In genomic region chr15:57496946-57497944, GRCh38 we compare ENCODE assay signal across 1 cellular context.
TF ChIP-seq lines count a peak whose summit lies in the region.

No MANE protein-coding gene starts in this region.

TF ChIP-seq in HepG2, 621 proteins besides CTCF, POLR2A, EP300 and RAD21 (continued from another document and continues in another):
- TF ChIP-seq ZNF574 (CRISPR knock-in tag; IDR thresholded peaks at IDR 0.05) (peak; percentile 74), ZNF430 (CRISPR knock-in tag; IDR thresholded peaks at IDR 0.05) (no peak), ZNF678 (CRISPR knock-in tag; IDR thresholded peaks at IDR 0.05) (0 out of 2 replicates have a peak, but pooled peaks have one; percentile 31), PRDM15 (CRISPR knock-in tag; IDR thresholded peaks at IDR 0.05) (no peak), ZNF232 (CRISPR knock-in tag; IDR thresholded peaks at IDR 0.05; ENCODE audit: borderline replicate concordance) (peak; percentile 48; the same call in 1 of the 2 replicates), CHD2 (IDR thresholded peaks at IDR 0.05; ENCODE audit: low read depth, low read length) (no peak), NCOA2 (CRISPR knock-in tag; IDR thresholded peaks at IDR 0.05) (peak; percentile 95), ZFP91 (CRISPR knock-in tag; IDR thresholded peaks at IDR 0.05; ENCODE audit: borderline replicate concordance) (peak; percentile 12; the same call in 1 of the 2 replicates), DMAP1 (CRISPR knock-in tag; IDR thresholded peaks at IDR 0.05) (peak; percentile 91), ZNF143 (CRISPR knock-in tag; IDR thresholded peaks at IDR 0.05) (no peak), NR2F1 (CRISPR knock-in tag; IDR thresholded peaks at IDR 0.05) (peak in 1 of 2 experiments; percentile 70; a peak in 2 of 4 replicates), SMYD3 (CRISPR knock-in tag; IDR thresholded peaks at IDR 0.05) (no peak), XRCC5 (optimal IDR thresholded peaks at IDR 0.05; ENCODE audit: low read length) (peak; percentile 29), HNF1A (IDR thresholded peaks at IDR 0.05; ENCODE audit: low read depth) (peak; percentile 79), HNF1A (CRISPR knock-in tag; IDR thresholded peaks at IDR 0.05; ENCODE audit: borderline replicate concordance) (peak; percentile 93), ZBTB44 (CRISPR knock-in tag; IDR thresholded peaks at IDR 0.05) (no peak), POGK (CRISPR knock-in tag; conservative IDR thresholded peaks at IDR 0.05) (0 out of 2 replicates have a peak, but pooled peaks have one; percentile 56), GRHL1 (CRISPR knock-in tag; conservative IDR thresholded peaks at IDR 0.05) (no peak), ZNF75D (CRISPR knock-in tag; IDR thresholded peaks at IDR 0.05; ENCODE audit: borderline replicate concordance) (no peak), TCF7L2 (IDR thresholded peaks at IDR 0.05; ENCODE audit: low read depth, low read length) (no peak), IKZF5 (CRISPR knock-in tag; IDR thresholded peaks at IDR 0.05) (peak; percentile 93), ZFY (CRISPR knock-in tag; IDR thresholded peaks at IDR 0.05) (peak; percentile 89), ASH2L (IDR thresholded peaks at IDR 0.05; ENCODE audit: insufficient read length, low read depth, low read length) (peak; percentile 79), ZFP36 (IDR thresholded peaks at IDR 0.05; ENCODE audit: borderline replicate concordance, low read depth, low read length, partially characterized antibody) (no peak), ZNF383 (CRISPR knock-in tag; IDR thresholded peaks at IDR 0.05; ENCODE audit: borderline replicate concordance) (no peak), CENPX (CRISPR knock-in tag; IDR thresholded peaks at IDR 0.05) (no peak), ZNF816 (CRISPR knock-in tag; IDR thresholded peaks at IDR 0.05; ENCODE audit: borderline replicate concordance) (no peak), ZNF724P (CRISPR knock-in tag; IDR thresholded peaks at IDR 0.05; ENCODE audit: borderline replicate concordance) (peak; percentile 97; the same call in 1 of the 2 replicates), FOXC1 (CRISPR knock-in tag; IDR thresholded peaks at IDR 0.05; ENCODE audit: borderline replicate concordance) (no peak), ZNF703 (CRISPR knock-in tag; IDR thresholded peaks at IDR 0.05; ENCODE audit: borderline replicate concordance) (no peak), ZBED4 (CRISPR knock-in tag; IDR thresholded peaks at IDR 0.05; ENCODE audit: borderline replicate concordance) (0 out of 2 replicates have a peak, but pooled peaks have one; percentile 60), SOX6 (IDR thresholded peaks at IDR 0.05) (no peak), SOX6 (CRISPR knock-in tag; IDR thresholded peaks at IDR 0.05) (peak; percentile 99), ZNF768 (CRISPR knock-in tag; IDR thresholded peaks at IDR 0.05) (peak; percentile 92)
